1 cellular context compared by ENCODE assay signal in genomic region chr6:41731561-41732086, GRCh38.
TF ChIP-seq lines count a peak whose summit lies in the region.

No MANE protein-coding gene starts in this region.

TF ChIP-seq in GM23338, 12 proteins besides CTCF, POLR2A, EP300 and RAD21 (continued from another document):
- TF ChIP-seq ZNF462 (CRISPR knock-in tag; IDR thresholded peaks at IDR 0.05) = no peak
- no peak for TF ChIP-seq EZH2phosphoT487 (IDR thresholded peaks at IDR 0.05; ENCODE audit: unreplicated experiment)
- TF ChIP-seq ZNF331 (CRISPR knock-in tag; IDR thresholded peaks at IDR 0.05; ENCODE audit: low read depth) = no peak
- TF ChIP-seq EZH2 (IDR thresholded peaks at IDR 0.05; ENCODE audit: low read depth, unreplicated experiment) = no peak
- no peak for TF ChIP-seq ETS1 (IDR thresholded peaks at IDR 0.05)
- no peak for TF ChIP-seq POLR2AphosphoS5 (IDR thresholded peaks at IDR 0.05; ENCODE audit: low read depth)
- TF ChIP-seq JUNB (IDR thresholded peaks at IDR 0.05; ENCODE audit: unreplicated experiment) = no peak
- no peak for TF ChIP-seq REST (IDR thresholded peaks at IDR 0.05; ENCODE audit: unreplicated experiment)
- TF ChIP-seq NANOG (IDR thresholded peaks at IDR 0.05; ENCODE audit: borderline replicate concordance) = no peak
- TF ChIP-seq STAT1 (IDR thresholded peaks at IDR 0.05; ENCODE audit: unreplicated experiment) = no peak
- no peak for TF ChIP-seq ZNF114 (CRISPR knock-in tag; IDR thresholded peaks at IDR 0.05)
TF ChIP-seq in GM23338: peak in this region for 0.
